Comparison of ENCODE assay signal across 12 cellular contexts in genomic region chr9:109399258-109399767, GRCh38.
DNase-seq lines count a peak whose midpoint lies in the region; ATAC-seq, FAIRE-seq and TF ChIP-seq lines count a peak whose summit lies in the region.
"Had no signal": no experiment of that assay in that cellular context is flagged by ENCODE, and none has a peak within 500 bp of the region (broad histone marks: within the 10 kb centered on the region; RNA-seq: fewer than 3 reads in every experiment).

No MANE protein-coding gene starts in this region.

- no peak overlapping the region for H3K27ac ChIP-seq in OCI-LY7 (ENCODE audit: low read depth, low read length, poor library complexity, severe bottlenecking)
- no peak overlapping the region for H3K27ac ChIP-seq in dorsolateral prefrontal cortex
- H3K27ac ChIP-seq in spleen: no peak overlapping the region
- H3K27ac ChIP-seq: GM23248, PC-9, upper lobe of left lung had no signal

- DNase-seq in GM13976 (ENCODE audit: low spot score): peak; percentile 50
- DNase-seq in GM19239 (ENCODE audit: insufficient read length, low spot score): no peak
- DNase-seq in stimulated activated naive CD4-positive, alpha-beta T cell (lab: John Stamatoyannopoulos, UW): no peak
- no peak for DNase-seq in OCI-LY7 (ENCODE audit: low spot score)
- no peak for DNase-seq in dorsolateral prefrontal cortex
- no peak for DNase-seq in spleen
- DNase-seq: GM23248; PC-9; stimulated activated CD4-positive, alpha-beta T cell treated with anti-CD3 and anti-CD28 coated beads, Interleukin-4, amount 100 ng/mL, for 24 hours; upper lobe of left lung had no signal

- H3K27me3 ChIP-seq in dorsolateral prefrontal cortex: peaks cover 0 to 3% (median 0%) of the 10 kb centered on the region in 45 donors
- H3K27me3 ChIP-seq in spleen (replicated peaks in 1 of 7): peaks cover 0 to 25% (median 0%) of the 10 kb centered on the region in 7 donors
- H3K27me3 ChIP-seq: upper lobe of left lung had no signal

- ATAC-seq in HG02763 (IDR thresholded peaks at IDR 0.05; ENCODE audit: unreplicated experiment): peak; percentile 68
- peak; percentile 64 for ATAC-seq in HG03521 (IDR thresholded peaks at IDR 0.05; ENCODE audit: unreplicated experiment)

- TF ChIP-seq CTCF in GM13976 (IDR thresholded peaks at IDR 0.05; ENCODE audit: borderline replicate concordance, control extremely low read depth, extremely low read depth, insufficient read depth, missing control alignments) (no peak), OCI-LY7 (conservative IDR thresholded peaks at IDR 0.05; ENCODE audit: low read length) (no peak), dorsolateral prefrontal cortex (IDR thresholded peaks at IDR 0.05 in 54 of 56, conservative IDR thresholded peaks at IDR 0.05 in 2 of 56; ENCODE audit: low read depth in 1 of 56, partially characterized antibody in 56 of 56) (no peak), spleen (IDR thresholded peaks at IDR 0.05 in 8 of 11, conservative IDR thresholded peaks at IDR 0.05 in 3 of 11) (no peak)

- in situ Hi-C loops in GM13976 (cut with MboI; ENCODE audit: low sequenced_read_pairs, unreplicated experiment): no loop called here

- H3K4me3 ChIP-seq in OCI-LY7 (ENCODE audit: low read depth, low read length, poor library complexity, severe bottlenecking) (no peak overlapping the region), dorsolateral prefrontal cortex (no peak overlapping the region), spleen (no peak overlapping the region)
- H3K4me3 ChIP-seq: GM23248, PC-9, upper lobe of left lung had no signal

- no TSS peak for BruUV-seq in OCI-LY7 (replicated peaks; lab: Mats Ljungman, UMichigan)

- no peaks in the 10 kb centered on the region for H3K79me2 ChIP-seq in OCI-LY7 (ENCODE audit: insufficient read depth, low read depth, low read length)

- H3K36me3 ChIP-seq in OCI-LY7 (ENCODE audit: insufficient read depth, low read length): no peaks in the 10 kb centered on the region
- H3K36me3 ChIP-seq in spleen: no peaks in the 10 kb centered on the region

- H3K9me3 ChIP-seq in OCI-LY7 (ENCODE audit: low read length): no peaks in the 10 kb centered on the region
- no peaks in the 10 kb centered on the region for H3K9me3 ChIP-seq in spleen
- H3K9me3 ChIP-seq: upper lobe of left lung had no signal

- no peak for TF ChIP-seq POLR2A in spleen (IDR thresholded peaks at IDR 0.05)

- intact Hi-C loops in OCI-LY7 (cut with micrococcal nuclease; ENCODE audit: unreplicated experiment) (no loop called here), dorsolateral prefrontal cortex (cut with DNase I) (no loop called here), spleen (cut with DNase I; ENCODE audit: low total_unique reads) (no loop called here)

- peak; percentile 86 for FAIRE-seq in GM19239 (lab: Jason Lieb, UNC)

- H3K4me2 ChIP-seq in OCI-LY7 (ENCODE audit: low read length): no peak overlapping the region
- H3K4me2 ChIP-seq: PC-9 had no signal

- WGBS in spleen, 5 donors: 55 to 81% (median 64%) methylated on average over 6 of the region's 6 CpGs

- POLR2A ChIA-PET in OCI-LY7 (lab: Charles Lee): interaction anchor here (0.6 kb wide), 1 partner anchor 1662 kb away, joined by 4 read pairs; no protein-coding TSS in a partner anchor

- H3K9me2 ChIP-seq in OCI-LY7 (ENCODE audit: insufficient read depth, low read length): no peaks in the 10 kb centered on the region

- CTCF ChIA-PET in OCI-LY7 (lab: Charles Lee; ENCODE audit: unreplicated experiment): no interaction called here

- no peak overlapping the region for H2AFZ ChIP-seq in OCI-LY7 (ENCODE audit: low read length)
- H2AFZ ChIP-seq: GM23248, PC-9 had no signal

- no peaks in the 10 kb centered on the region for H4K20me1 ChIP-seq in OCI-LY7 (ENCODE audit: insufficient read depth, low read length)

- H3K4me1 ChIP-seq in OCI-LY7 (ENCODE audit: insufficient read depth, low read length, poor library complexity, severe bottlenecking) (no peaks in the 10 kb centered on the region), spleen (no peaks in the 10 kb centered on the region)
